ENCODE assay signal across 10 cellular contexts in the genomic region with DNA sequence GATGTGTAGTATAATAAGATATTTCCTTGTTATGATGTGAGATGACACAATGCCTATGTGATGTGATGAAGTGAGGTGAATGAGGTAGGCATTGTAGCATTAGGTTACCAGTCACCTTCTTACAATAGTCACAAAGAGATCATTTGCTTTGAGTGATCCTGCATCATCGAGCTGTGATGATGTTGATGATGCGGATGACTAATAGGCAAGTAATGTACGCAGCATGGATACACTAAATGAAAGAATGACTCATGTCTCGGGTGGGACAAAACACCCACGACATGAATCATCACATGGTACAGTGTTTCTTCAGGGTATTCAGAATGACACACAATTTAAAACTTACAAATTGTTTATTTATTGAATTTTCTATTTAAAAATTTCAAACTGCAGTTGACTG.
DNase-seq lines count a peak whose midpoint lies in the region; ATAC-seq, FAIRE-seq and TF ChIP-seq lines count a peak whose summit lies in the region.
"Had no signal": no experiment of that assay in that cellular context is flagged by ENCODE, and none has a peak within 500 bp of the region (broad histone marks: within the 10 kb centered on the region; RNA-seq: fewer than 3 reads in every experiment).

No MANE protein-coding gene starts in this region.

- peak overlapping the region in 3 of 4 donors; percentile 24 to 51 (median 33) for H3K4me3 Mint-ChIP-seq in CD4-positive, CD25-positive, alpha-beta regulatory T cell
- peak overlapping the region; percentile 54 for H3K4me3 Mint-ChIP-seq in T-helper 2 cell treated with Interferon-gamma antibody and Interleukin-4, amounts not matched to agents 5 μg/mL and 100 μg/mL, for 36 hours
- H3K4me3 Mint-ChIP-seq: naive B cell had no signal

- no peaks in the 10 kb centered on the region for H3K9me3 ChIP-seq in CD4-positive, CD25-positive, alpha-beta regulatory T cell (ENCODE audit: control insufficient read depth in 2 of 2, low read length in 2 of 2)
- H3K9me3 ChIP-seq in endothelial cell of umbilical vein (replicated peaks; ENCODE audit: control insufficient read depth, insufficient read depth, low read length) (no peaks in the 10 kb centered on the region), BE2C (no peaks in the 10 kb centered on the region)

- H3K9ac ChIP-seq in endothelial cell of umbilical vein (replicated peaks; ENCODE audit: extremely low read depth, insufficient read depth, low read length): peak overlapping the region; percentile 74

- H3K27ac ChIP-seq in CD4-positive, CD25-positive, alpha-beta regulatory T cell (ENCODE audit: insufficient read depth, low read length, poor library complexity, severe bottlenecking): no peak overlapping the region
- peak overlapping the region; percentile 82 for H3K27ac ChIP-seq in endothelial cell of umbilical vein (ENCODE audit: insufficient read depth, low read depth, low read length)
- H3K27ac ChIP-seq: HL-60 had no signal

- H3K79me2 ChIP-seq in endothelial cell of umbilical vein (ENCODE audit: control insufficient read depth, insufficient read depth, low read length): no peaks in the 10 kb centered on the region

- H3K9me3 Mint-ChIP-seq in CD4-positive, CD25-positive, alpha-beta regulatory T cell: no peaks in the 10 kb centered on the region
- no peaks in the 10 kb centered on the region for H3K9me3 Mint-ChIP-seq in T-helper 2 cell treated with Interferon-gamma antibody and Interleukin-4, amounts not matched to agents 5 μg/mL and 100 μg/mL, for 36 hours
- H3K9me3 Mint-ChIP-seq: naive B cell had no signal

- no peaks in the 10 kb centered on the region for H3K36me3 Mint-ChIP-seq in CD4-positive, CD25-positive, alpha-beta regulatory T cell
- no peaks in the 10 kb centered on the region for H3K36me3 Mint-ChIP-seq in T-helper 2 cell treated with Interferon-gamma antibody and Interleukin-4, amounts not matched to agents 5 μg/mL and 100 μg/mL, for 36 hours (ENCODE audit: low read depth)
- H3K36me3 Mint-ChIP-seq: naive B cell had no signal

- intact Hi-C loops in endothelial cell of umbilical vein (cut with micrococcal nuclease): loop anchor here (1.0 to 10.0 kb wide), 3 partner anchors 126 to 1952 kb away; a partner anchor contains a TSS

- peak; percentile 89 to 96 for ATAC-seq in CD4-positive, CD25-positive, alpha-beta regulatory T cell (ENCODE audit: low read depth in 2 of 2)
- ATAC-seq in HG02798 (IDR thresholded peaks at IDR 0.05; ENCODE audit: poor library complexity, unreplicated experiment): peak; percentile 90

- CTCF ChIA-PET in endothelial cell of umbilical vein (lab: Charles Lee): interaction anchor here (1.1 to 1.3 kb wide), 2 partner anchors 254 to 1957 kb away, joined by 3 to 5 read pairs; no protein-coding TSS in a partner anchor

- DNase-seq in CD4-positive, CD25-positive, alpha-beta regulatory T cell: peak; percentile 5 to 36 (median 19)
- DNase-seq in T-helper 2 cell treated with Interferon-gamma antibody and Interleukin-4, amounts not matched to agents 5 μg/mL and 100 μg/mL, for 36 hours (ENCODE audit: low spot score): peak; percentile 79
- DNase-seq in endothelial cell of umbilical vein (ENCODE audit: low read depth, low spot score) (peak; percentile 94), retinal pigment epithelial cell (ENCODE audit: low read depth) (peak; percentile 95), GM12891 (ENCODE audit: insufficient read length, low spot score) (no peak), GM19239 (ENCODE audit: insufficient read length, low spot score) (no peak), BE2C (no peak)
- DNase-seq: naive B cell had no signal

- peak overlapping the region; percentile 72 for H3K4me2 ChIP-seq in endothelial cell of umbilical vein (ENCODE audit: insufficient read depth, low read length)

- no peaks in the 10 kb centered on the region for H3K4me1 ChIP-seq in CD4-positive, CD25-positive, alpha-beta regulatory T cell (ENCODE audit: control insufficient read depth, insufficient read depth, low read length, poor library complexity, severe bottlenecking)
- H3K4me1 ChIP-seq in endothelial cell of umbilical vein (ENCODE audit: control insufficient read depth, extremely low read depth, insufficient read depth, low read length) (peaks cover 4% of the 10 kb centered on the region), BE2C (no peaks in the 10 kb centered on the region)

- peak overlapping the region; percentile 77 for H3K4me3 ChIP-seq in CD4-positive, CD25-positive, alpha-beta regulatory T cell (ENCODE audit: low read depth, low read length)
- H3K4me3 ChIP-seq in endothelial cell of umbilical vein (replicated peaks in 1 of 3; ENCODE audit: insufficient read depth in 1 of 3, low read depth in 1 of 3, low read length in 3 of 3) (peak overlapping the region in 2 of 3 experiments; percentile 3 to 34), retinal pigment epithelial cell (ENCODE audit: low read length) (no peak overlapping the region), BE2C (ENCODE audit: low read depth, low read length) (no peak overlapping the region)

- H2AFZ ChIP-seq in endothelial cell of umbilical vein (ENCODE audit: low read depth, low read length): no peak overlapping the region

- BruUV-seq in endothelial cell of umbilical vein (replicated peaks; lab: Mats Ljungman, UMichigan): no TSS peak

- TF ChIP-seq CTCF in endothelial cell of umbilical vein (IDR thresholded peaks at IDR 0.05; ENCODE audit: extremely low read depth in 1 of 2, insufficient read depth in 1 of 2, low read depth in 1 of 2, low read length in 2 of 2) (no peak), retinal pigment epithelial cell (conservative IDR thresholded peaks at IDR 0.05; ENCODE audit: low read depth, low read length) (no peak), BE2C (IDR thresholded peaks at IDR 0.05; ENCODE audit: low read depth, low read length) (no peak)

- H3K4me1 Mint-ChIP-seq in CD4-positive, CD25-positive, alpha-beta regulatory T cell: peaks cover 0 to 7% (median 2%) of the 10 kb centered on the region in 4 donors
- H3K4me1 Mint-ChIP-seq in T-helper 2 cell treated with Interferon-gamma antibody and Interleukin-4, amounts not matched to agents 5 μg/mL and 100 μg/mL, for 36 hours (ENCODE audit: low read depth): peaks cover 7% of the 10 kb centered on the region
- H3K4me1 Mint-ChIP-seq: naive B cell had no signal

- no peaks in the 10 kb centered on the region for H3K9me1 ChIP-seq in endothelial cell of umbilical vein (replicated peaks; ENCODE audit: control insufficient read depth, extremely low read depth, insufficient read depth, low read length)

- H3K27me3 Mint-ChIP-seq in CD4-positive, CD25-positive, alpha-beta regulatory T cell: no peaks in the 10 kb centered on the region
- H3K27me3 Mint-ChIP-seq in T-helper 2 cell treated with Interferon-gamma antibody and Interleukin-4, amounts not matched to agents 5 μg/mL and 100 μg/mL, for 36 hours (ENCODE audit: low read depth): no peaks in the 10 kb centered on the region
- H3K27me3 Mint-ChIP-seq: naive B cell had no signal

- H3K27ac Mint-ChIP-seq in CD4-positive, CD25-positive, alpha-beta regulatory T cell: peak overlapping the region in 1 of 3 donors; percentile 38
- H3K27ac Mint-ChIP-seq in T-helper 2 cell treated with Interferon-gamma antibody and Interleukin-4, amounts not matched to agents 5 μg/mL and 100 μg/mL, for 36 hours: peak overlapping the region; percentile 10

- FAIRE-seq in endothelial cell of umbilical vein (lab: Jason Lieb, UNC): peak; percentile 75
- no peak for FAIRE-seq in GM12891 (lab: Jason Lieb, UNC)
- no peak for FAIRE-seq in GM19239 (lab: Jason Lieb, UNC)

- no peaks in the 10 kb centered on the region for H4K20me1 ChIP-seq in endothelial cell of umbilical vein (replicated peaks; ENCODE audit: control insufficient read depth, extremely low read depth, insufficient read depth, low read length)

- TF ChIP-seq POLR2A in endothelial cell of umbilical vein (IDR thresholded peaks at IDR 0.05; ENCODE audit: low read depth, low read length) (no peak), GM12891 (IDR thresholded peaks at IDR 0.05; ENCODE audit: low read depth, low read length) (no peak)

- POLR2A ChIA-PET in endothelial cell of umbilical vein (lab: Charles Lee): no interaction called here

- H3K36me3 ChIP-seq in CD4-positive, CD25-positive, alpha-beta regulatory T cell (ENCODE audit: control insufficient read depth, insufficient read depth, low read length): no peaks in the 10 kb centered on the region
- H3K36me3 ChIP-seq in endothelial cell of umbilical vein (ENCODE audit: control insufficient read depth in 2 of 2, extremely low read depth in 1 of 2, insufficient read depth in 2 of 2, low read length in 2 of 2): no peaks in the 10 kb centered on the region
- no peaks in the 10 kb centered on the region for H3K36me3 ChIP-seq in BE2C

- no peaks in the 10 kb centered on the region for H3K27me3 ChIP-seq in CD4-positive, CD25-positive, alpha-beta regulatory T cell (ENCODE audit: control insufficient read depth, insufficient read depth, low read length)
- H3K27me3 ChIP-seq in endothelial cell of umbilical vein (ENCODE audit: control insufficient read depth in 2 of 2, insufficient read depth in 2 of 2, low read length in 2 of 2): no peaks in the 10 kb centered on the region
- no peaks in the 10 kb centered on the region for H3K27me3 ChIP-seq in BE2C

- dilution Hi-C loops in endothelial cell of umbilical vein (cut with MboI; ENCODE audit: extremely low pct_ligation_motif_present, low sequenced_read_pairs): no loop called here

TF ChIP-seq in endothelial cell of umbilical vein, 7 proteins besides CTCF, POLR2A, EP300 and RAD21 (continues in another document):
- TF ChIP-seq POLR2AphosphoS5 (IDR thresholded peaks at IDR 0.05; ENCODE audit: insufficient read depth, low read depth, low read length) (peak; percentile 67), JUN (IDR thresholded peaks at IDR 0.05; ENCODE audit: borderline replicate concordance, insufficient read depth, insufficient read length, low read depth) (peak; percentile 100), MYC (IDR thresholded peaks at IDR 0.05; ENCODE audit: low read depth, low read length) (no peak), GATA2 (IDR thresholded peaks at IDR 0.05; ENCODE audit: insufficient read depth, insufficient read length, low read depth, low read length) (no peak)

TF ChIP-seq in GM12891, 5 proteins besides CTCF, POLR2A, EP300 and RAD21:
- no peak for TF ChIP-seq SPI1 (IDR thresholded peaks at IDR 0.05; ENCODE audit: low read depth, low read length)
- TF ChIP-seq TAF1 (IDR thresholded peaks at IDR 0.05; ENCODE audit: low read depth, low read length): no peak
- TF ChIP-seq POLR2AphosphoS5 (IDR thresholded peaks at IDR 0.05; ENCODE audit: low read depth, low read length): no peak
- no peak for TF ChIP-seq POU2F2 (IDR thresholded peaks at IDR 0.05; ENCODE audit: low read depth, low read length)
- TF ChIP-seq PAX5 (IDR thresholded peaks at IDR 0.05; ENCODE audit: insufficient read depth, low read length, severe bottlenecking): no peak

Comparison
In these comparisons a context has a peak if more than half of its experiments do, and no peak if none do; other contexts are left out.
1. DNase-seq: peak in CD4-positive, CD25-positive, alpha-beta regulatory T cell (3 of 3), T-helper 2 cell treated with Interferon-gamma antibody and Interleukin-4, amounts not matched to agents 5 μg/mL and 100 μg/mL, for 36 hours (single experiment), endothelial cell of umbilical vein (single experiment) and retinal pigment epithelial cell (single experiment); none in GM12891 (single experiment), GM19239 (single experiment) and BE2C (single experiment).
2. H3K4me3 ChIP-seq: peak in CD4-positive, CD25-positive, alpha-beta regulatory T cell (single experiment) and endothelial cell of umbilical vein (2 of 3); none in retinal pigment epithelial cell (single experiment) and BE2C (single experiment).